Comparison of ENCODE assay signal across 21 cellular contexts in the genomic region with DNA sequence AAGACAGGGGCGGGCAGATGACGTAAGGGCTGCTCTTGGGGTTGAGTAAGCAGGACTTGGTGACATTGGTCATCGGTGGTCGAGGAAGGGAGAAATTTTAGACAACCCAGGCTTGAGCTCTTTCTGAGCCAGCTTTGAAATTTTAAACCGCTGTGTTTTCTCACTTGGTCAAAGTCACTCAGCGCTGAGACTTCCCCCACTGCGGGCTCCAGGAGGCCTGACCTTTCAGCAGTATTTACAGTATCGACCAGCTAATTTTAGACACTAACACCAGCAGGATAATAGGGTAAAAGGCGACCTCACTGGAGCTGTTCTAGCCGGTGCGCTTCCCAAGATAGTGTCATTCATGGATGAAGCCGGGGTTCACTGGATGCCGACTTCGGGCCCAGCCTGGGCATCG. TPM values are rescaled to one million over a fixed set of nuclear protein-coding genes. Genes with fewer than 3 reads are reported as not detected.
DNase-seq lines count a peak whose midpoint lies in the region; ATAC-seq and TF ChIP-seq lines count a peak whose summit lies in the region.
"Had no signal": no experiment of that assay in that cellular context is flagged by ENCODE, and none has a peak within 500 bp of the region (broad histone marks: within the 10 kb centered on the region; RNA-seq: fewer than 3 reads in every experiment).

No MANE protein-coding gene starts in this region.

- TF ChIP-seq CTCF in choroid plexus epithelial cell (conservative IDR thresholded peaks at IDR 0.05; ENCODE audit: low read depth, low read length) (no peak), liver (IDR thresholded peaks at IDR 0.05; ENCODE audit: low read depth, low read length, missing input control) (no peak), GM13976 (IDR thresholded peaks at IDR 0.05; ENCODE audit: borderline replicate concordance, control extremely low read depth, extremely low read depth, insufficient read depth, missing control alignments) (no peak)

- 29% methylated on average over 15 of the region's 15 CpGs for WGBS in liver

- intact Hi-C loops in Right ventricle myocardium superior (cut with DNase I): no loop called here
- intact Hi-C loops in cardiac septum (cut with DNase I): no loop called here

- H3K4me3 ChIP-seq in choroid plexus epithelial cell (ENCODE audit: low read depth, low read length) (no peak overlapping the region), liver (ENCODE audit: low read depth in 1 of 3, low read length in 3 of 3) (no peak overlapping the region), skeletal muscle tissue (ENCODE audit: low read length in 3 of 3) (no peak overlapping the region)
- H3K4me3 ChIP-seq: A549, SJSA1 had no signal

- in situ Hi-C loops in GM13976 (cut with MboI; ENCODE audit: low sequenced_read_pairs, unreplicated experiment): no loop called here

- H3K36me3 ChIP-seq in liver (ENCODE audit: control insufficient read depth in 4 of 4, insufficient read depth in 3 of 4, low read depth in 1 of 4, low read length in 3 of 4) (no peaks in the 10 kb centered on the region), skeletal muscle tissue (ENCODE audit: control insufficient read depth in 3 of 3, insufficient read depth in 3 of 3, low read length in 3 of 3) (no peaks in the 10 kb centered on the region)
- H3K36me3 ChIP-seq: BE2C, SJSA1 had no signal

- H3K9ac ChIP-seq in liver (ENCODE audit: low read depth in 1 of 2, low read length in 2 of 2) (no peak overlapping the region), skeletal muscle tissue (ENCODE audit: low read depth in 1 of 3, low read length in 3 of 3) (peak overlapping the region in 2 of 3 donors; percentile 32 to 40)

- H3K27ac ChIP-seq in liver (ENCODE audit: low read depth in 1 of 2, low read length in 2 of 2) (peak overlapping the region in 1 of 2 donors; percentile 24), skeletal muscle tissue (ENCODE audit: low read depth, low read length) (no peak overlapping the region)
- H3K27ac ChIP-seq: A549, SJSA1 had no signal

- no peak for DNase-seq in Right ventricle myocardium superior
- no peak for DNase-seq in cardiac septum (ENCODE audit: low spot score)
- DNase-seq in choroid plexus epithelial cell (ENCODE audit: low read depth): peak; percentile 15
- no peak for DNase-seq in GDM1 (lab: John Stamatoyannopoulos, UW)
- no peak for DNase-seq in GM13976 (ENCODE audit: low spot score)
- DNase-seq: BE2C, H9, HFFc6, KBM-7, MM.1S, NCI-H1048, NCI-H1417 treated with DMSO at 0.1 percent for 48 hours, NCI-H1930, NCI-H345, NCI-H82 had no signal

- peaks cover 3 to 12% (median 8%) of the 10 kb centered on the region in 4 donors for H3K4me1 ChIP-seq in liver (ENCODE audit: control insufficient read depth in 4 of 4, insufficient read depth in 4 of 4, low read length in 3 of 4)
- H3K4me1 ChIP-seq in skeletal muscle tissue (ENCODE audit: control insufficient read depth in 3 of 3, insufficient read depth in 3 of 3, low read length in 3 of 3): peaks cover 0 to 13% (median 8%) of the 10 kb centered on the region in 3 donors
- H3K4me1 ChIP-seq: A549, BE2C, SJSA1 had no signal

- no peaks in the 10 kb centered on the region for H3K27me3 ChIP-seq in liver (ENCODE audit: control insufficient read depth in 4 of 4, insufficient read depth in 4 of 4, low read length in 3 of 4)
- peaks cover 0 to 8% (median 0%) of the 10 kb centered on the region in 3 donors for H3K27me3 ChIP-seq in skeletal muscle tissue (ENCODE audit: control insufficient read depth in 3 of 3, insufficient read depth in 3 of 3, low read length in 3 of 3)
- H3K27me3 ChIP-seq: BE2C, SJSA1 had no signal

- TF ChIP-seq RAD21 in liver (IDR thresholded peaks at IDR 0.05): peak in 1 of 2 donors; percentile 70

- H3K9me3 ChIP-seq in liver (ENCODE audit: control insufficient read depth in 4 of 4, low read length in 3 of 4) (no peaks in the 10 kb centered on the region), skeletal muscle tissue (ENCODE audit: control insufficient read depth in 3 of 3, low read length in 3 of 3) (no peaks in the 10 kb centered on the region)
- H3K9me3 ChIP-seq: A549, BE2C, SJSA1 had no signal

- ATAC-seq in Right ventricle myocardium superior (ENCODE audit: poor library complexity) (peak; percentile 88), GM21723 (IDR thresholded peaks at IDR 0.05; ENCODE audit: unreplicated experiment) (no peak)
- ATAC-seq: A549, Panc1 had no signal

TF ChIP-seq in liver, 16 proteins besides CTCF, POLR2A, EP300 and RAD21:
- TF ChIP-seq ZBTB33 (IDR thresholded peaks at IDR 0.05) (no peak), FOXA2 (IDR thresholded peaks at IDR 0.05) (peak; percentile 65), RXRA (IDR thresholded peaks at IDR 0.05) (peak; percentile 12 to 78), ATF3 (IDR thresholded peaks at IDR 0.05) (no peak), HNF4A (conservative IDR thresholded peaks at IDR 0.05) (peak in 1 of 2 donors; percentile 70), YY1 (IDR thresholded peaks at IDR 0.05) (peak; percentile 33), EGR1 (IDR thresholded peaks at IDR 0.05; ENCODE audit: low read depth in 2 of 2) (no peak), NR2F2 (IDR thresholded peaks at IDR 0.05) (no peak), SP1 (IDR thresholded peaks at IDR 0.05) (peak; percentile 34)
- TF ChIP-seq, protein P1, sequence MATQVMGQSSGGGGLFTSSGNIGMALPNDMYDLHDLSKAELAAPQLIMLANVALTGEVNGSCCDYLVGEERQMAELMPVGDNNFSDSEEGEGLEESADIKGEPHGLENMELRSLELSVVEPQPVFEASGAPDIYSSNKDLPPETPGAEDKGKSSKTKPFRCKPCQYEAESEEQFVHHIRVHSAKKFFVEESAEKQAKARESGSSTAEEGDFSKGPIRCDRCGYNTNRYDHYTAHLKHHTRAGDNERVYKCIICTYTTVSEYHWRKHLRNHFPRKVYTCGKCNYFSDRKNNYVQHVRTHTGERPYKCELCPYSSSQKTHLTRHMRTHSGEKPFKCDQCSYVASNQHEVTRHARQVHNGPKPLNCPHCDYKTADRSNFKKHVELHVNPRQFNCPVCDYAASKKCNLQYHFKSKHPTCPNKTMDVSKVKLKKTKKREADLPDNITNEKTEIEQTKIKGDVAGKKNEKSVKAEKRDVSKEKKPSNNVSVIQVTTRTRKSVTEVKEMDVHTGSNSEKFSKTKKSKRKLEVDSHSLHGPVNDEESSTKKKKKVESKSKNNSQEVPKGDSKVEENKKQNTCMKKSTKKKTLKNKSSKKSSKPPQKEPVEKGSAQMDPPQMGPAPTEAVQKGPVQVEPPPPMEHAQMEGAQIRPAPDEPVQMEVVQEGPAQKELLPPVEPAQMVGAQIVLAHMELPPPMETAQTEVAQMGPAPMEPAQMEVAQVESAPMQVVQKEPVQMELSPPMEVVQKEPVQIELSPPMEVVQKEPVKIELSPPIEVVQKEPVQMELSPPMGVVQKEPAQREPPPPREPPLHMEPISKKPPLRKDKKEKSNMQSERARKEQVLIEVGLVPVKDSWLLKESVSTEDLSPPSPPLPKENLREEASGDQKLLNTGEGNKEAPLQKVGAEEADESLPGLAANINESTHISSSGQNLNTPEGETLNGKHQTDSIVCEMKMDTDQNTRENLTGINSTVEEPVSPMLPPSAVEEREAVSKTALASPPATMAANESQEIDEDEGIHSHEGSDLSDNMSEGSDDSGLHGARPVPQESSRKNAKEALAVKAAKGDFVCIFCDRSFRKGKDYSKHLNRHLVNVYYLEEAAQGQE (IDR thresholded peaks at IDR 0.05): peak; percentile 26

RNA-seq across cellular contexts. Expression of gene WSCD1, which starts 29.7 kb away (rescaled TPM):
- 11.2 TPM for total RNA-seq in Right ventricle myocardium superior
- 1.4 TPM for total RNA-seq in cardiac septum
- total RNA-seq in liver: 1 to 10 TPM; 1.7 to 3.8 TPM
- under 1 TPM; 0.10 to 0.95 TPM for polyA plus RNA-seq in liver
- total RNA-seq in skeletal muscle tissue: 33.4 TPM
- total RNA-seq: HFFc6 had no signal

Comparison
In these comparisons a context has a peak if more than half of its experiments do, and no peak if none do; other contexts are left out.
1. H3K9ac ChIP-seq: peak in skeletal muscle tissue (2 of 3); none in liver (0 of 2).